Comparison of ENCODE assay signal across 9 cellular contexts in genomic region chr9:84296146-84296843, GRCh38. TPM values are rescaled to one million over a fixed set of nuclear protein-coding genes. Genes with fewer than 3 reads are reported as not detected.
DNase-seq lines count a peak whose midpoint lies in the region; ATAC-seq and TF ChIP-seq lines count a peak whose summit lies in the region.
"Had no signal": no experiment of that assay in that cellular context is flagged by ENCODE, and none has a peak within 500 bp of the region (broad histone marks: within the 10 kb centered on the region; RNA-seq: fewer than 3 reads in every experiment).

No MANE protein-coding gene starts in this region.

- peak overlapping the region; percentile 99 for H3K27ac Mint-ChIP-seq in activated CD4-positive, alpha-beta T cell treated with anti-CD3 and anti-CD28 coated beads, Interleukin-2, amount 10 ng/mL, durations not matched to agents 7 days and 5 days

- H3K27ac ChIP-seq in foreskin keratinocyte = peak overlapping the region; percentile 56
- H3K27ac ChIP-seq: parathyroid adenoma had no signal

- peak overlapping the region; percentile 9 for H3K4me3 Mint-ChIP-seq in activated CD4-positive, alpha-beta T cell treated with anti-CD3 and anti-CD28 coated beads, Interleukin-2, amount 10 ng/mL, durations not matched to agents 7 days and 5 days

- CTCF ChIA-PET in activated CD4-positive, alpha-beta T cell treated with anti-CD3 and anti-CD28 coated beads, Interleukin-2, amount 10 ng/mL, durations not matched to agents 7 days and 5 days (lab: Charles Lee) = interaction anchor here (1.7 to 4.7 kb wide), 3 partner anchors 9 to 14 kb away, joined by 3 to 32 read pairs (median 13); no protein-coding TSS in a partner anchor

- intact Hi-C loops in Right ventricle myocardium inferior (cut with DNase I) = no loop called here

- peaks cover 25% of the 10 kb centered on the region for H3K4me1 ChIP-seq in foreskin keratinocyte
- H3K4me1 ChIP-seq: parathyroid adenoma had no signal

- no peaks in the 10 kb centered on the region for H3K27me3 ChIP-seq in foreskin keratinocyte

- no peaks in the 10 kb centered on the region for H3K27me3 Mint-ChIP-seq in activated CD4-positive, alpha-beta T cell treated with anti-CD3 and anti-CD28 coated beads, Interleukin-2, amount 10 ng/mL, durations not matched to agents 7 days and 5 days

- H3K9me3 Mint-ChIP-seq in activated CD4-positive, alpha-beta T cell treated with anti-CD3 and anti-CD28 coated beads, Interleukin-2, amount 10 ng/mL, durations not matched to agents 7 days and 5 days = no peaks in the 10 kb centered on the region

- POLR2A ChIA-PET in activated CD4-positive, alpha-beta T cell treated with anti-CD3 and anti-CD28 coated beads, Interleukin-2, amount 10 ng/mL, durations not matched to agents 7 days and 5 days (lab: Charles Lee) = interaction anchor here (0.6 kb wide), 2 partner anchors 304 to 588 kb away, joined by 3 read pairs; no protein-coding TSS in a partner anchor

- peaks cover 7% of the 10 kb centered on the region for H3K36me3 Mint-ChIP-seq in activated CD4-positive, alpha-beta T cell treated with anti-CD3 and anti-CD28 coated beads, Interleukin-2, amount 10 ng/mL, durations not matched to agents 7 days and 5 days (ENCODE audit: low read depth)

- H3K4me1 Mint-ChIP-seq in activated CD4-positive, alpha-beta T cell treated with anti-CD3 and anti-CD28 coated beads, Interleukin-2, amount 10 ng/mL, durations not matched to agents 7 days and 5 days = peaks cover 63% of the 10 kb centered on the region

- peak; percentile 29 for DNase-seq in activated CD4-positive, alpha-beta T cell treated with anti-CD3 and anti-CD28 coated beads, Interleukin-2, amount 10 ng/mL, durations not matched to agents 7 days and 5 days
- DNase-seq in foreskin keratinocyte (peak; percentile 59 to 80), NCI-H748 (lab: John Stamatoyannopoulos, UW; ENCODE audit: unreplicated experiment) (no peak), NCI-H526 treated with DMSO at 0.1 percent for 48 hours (lab: John Stamatoyannopoulos, UW) (no peak), Right ventricle myocardium inferior (ENCODE audit: missing footprints) (no peak), SW480 (ENCODE audit: low spot score) (no peak)

- ATAC-seq in GM18909 (IDR thresholded peaks at IDR 0.05; ENCODE audit: poor library complexity, unreplicated experiment) = peak; percentile 50
- ATAC-seq in HG03095 (IDR thresholded peaks at IDR 0.05; ENCODE audit: unreplicated experiment) = peak; percentile 55
- ATAC-seq in foreskin keratinocyte = peak; percentile 85
- no peak for ATAC-seq in Right ventricle myocardium inferior

- no peak for TF ChIP-seq CTCF in foreskin keratinocyte (conservative IDR thresholded peaks at IDR 0.05)

RNA-seq across cellular contexts. Expression of gene SLC28A3, which starts 44.3 kb away (rescaled TPM):
- under 1 TPM; 0.04 to 0.07 TPM for total RNA-seq in activated CD4-positive, alpha-beta T cell treated with anti-CD3 and anti-CD28 coated beads, Interleukin-2, amount 10 ng/mL, durations not matched to agents 7 days and 5 days
- total RNA-seq in foreskin keratinocyte (0.17 and 0.18 TPM in 2 replicates), Right ventricle myocardium inferior (1.0 TPM)
- 0.10 and 0.11 TPM in 2 replicates for polyA plus RNA-seq in foreskin keratinocyte

Comparison
In these comparisons a context has a peak if more than half of its experiments do, and no peak if none do; other contexts are left out.
1. DNase-seq: peak in activated CD4-positive, alpha-beta T cell treated with anti-CD3 and anti-CD28 coated beads, Interleukin-2, amount 10 ng/mL, durations not matched to agents 7 days and 5 days (single experiment) and foreskin keratinocyte (2 of 2); none in NCI-H748 (single experiment), NCI-H526 treated with DMSO at 0.1 percent for 48 hours (single experiment), Right ventricle myocardium inferior (single experiment) and SW480 (single experiment).